Comparison of ENCODE assay signal across 9 cellular contexts in the genomic region with DNA sequence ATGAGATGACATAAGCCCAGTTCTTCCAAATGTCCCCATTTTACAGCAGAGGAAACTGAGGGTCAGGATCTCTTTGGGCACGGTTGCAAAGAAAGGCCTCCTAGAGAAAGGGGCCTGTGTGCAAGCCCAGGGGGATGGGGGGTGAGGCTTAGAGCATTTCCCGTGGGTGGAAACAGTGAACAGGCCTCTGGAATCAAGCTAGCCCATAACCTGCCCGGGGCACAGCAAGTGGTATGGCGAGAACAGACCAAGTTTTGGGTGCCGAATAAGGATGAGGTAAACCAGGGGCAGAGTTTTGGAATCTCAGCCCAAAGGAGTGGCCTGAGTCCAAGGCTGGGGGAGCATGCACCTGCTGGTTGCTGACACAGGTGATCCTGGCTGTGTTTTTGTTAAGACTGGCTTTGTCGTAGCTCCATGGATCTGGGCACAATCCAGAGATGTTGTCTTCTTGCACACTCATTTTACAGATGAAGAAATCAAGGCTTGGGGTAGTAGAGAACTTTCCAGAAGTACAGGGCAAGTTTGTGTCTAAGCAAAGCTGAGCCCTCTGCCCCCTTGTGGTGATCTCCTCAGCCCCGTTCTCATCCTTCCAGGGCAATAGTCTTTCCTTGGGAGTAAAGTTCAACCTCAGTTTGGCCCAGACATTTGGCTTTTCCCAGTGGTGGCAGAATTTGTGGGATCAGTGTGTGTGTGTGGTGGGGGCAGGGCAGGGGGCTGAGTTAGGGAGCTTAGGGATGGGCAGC. TPM values are rescaled to one million over a fixed set of nuclear protein-coding genes. Genes with fewer than 3 reads are reported as not detected.
DNase-seq lines count a peak whose midpoint lies in the region; ATAC-seq and TF ChIP-seq lines count a peak whose summit lies in the region.
"Had no signal": no experiment of that assay in that cellular context is flagged by ENCODE, and none has a peak within 500 bp of the region (broad histone marks: within the 10 kb centered on the region; RNA-seq: fewer than 3 reads in every experiment).

No MANE protein-coding gene starts in this region.

- H3K27me3 ChIP-seq in foreskin keratinocyte = peaks cover 22% of the 10 kb centered on the region

- ATAC-seq in foreskin keratinocyte (no peak), GM21360 (IDR thresholded peaks at IDR 0.05; ENCODE audit: unreplicated experiment) (no peak)

- no peaks in the 10 kb centered on the region for H3K4me1 ChIP-seq in foreskin keratinocyte

- DNase-seq in GM03348 (ENCODE audit: low spot score) = peak; percentile 47
- DNase-seq in UCSD-AML1 (lab: John Stamatoyannopoulos, UW; ENCODE audit: unreplicated experiment) = peak; percentile 23
- no peak for DNase-seq in foreskin keratinocyte
- DNase-seq in SW480 (ENCODE audit: low spot score) = no peak
- no peak for DNase-seq in amygdala (lab: John Stamatoyannopoulos, UW)
- no peak for DNase-seq in GM20000 (ENCODE audit: low spot score)
- DNase-seq: DMS79 had no signal

- no peak overlapping the region for H3K27ac ChIP-seq in 22Rv1
- no peak overlapping the region for H3K27ac ChIP-seq in foreskin keratinocyte

- peak; percentile 34 for TF ChIP-seq CTCF in 22Rv1 (IDR thresholded peaks at IDR 0.05)
- peak; percentile 57 for TF ChIP-seq CTCF in foreskin keratinocyte (conservative IDR thresholded peaks at IDR 0.05)
- no peak for TF ChIP-seq CTCF in GM20000 (IDR thresholded peaks at IDR 0.05; ENCODE audit: extremely low read depth, missing control alignments)

RNA-seq across cellular contexts. Expression of a gene that starts 53.5 kb away (rescaled TPM):
- 3.0 and 5.4 TPM in 2 replicates for total RNA-seq in foreskin keratinocyte
- polyA plus RNA-seq in foreskin keratinocyte = 2.1 and 4.4 TPM in 2 replicates

Comparison
In these comparisons a context has a peak if more than half of its experiments do, and no peak if none do; other contexts are left out.
1. DNase-seq: peak in GM03348 (single experiment) and UCSD-AML1 (single experiment); none in foreskin keratinocyte (0 of 2), SW480 (single experiment), amygdala (0 of 56) and GM20000 (single experiment).